27 cellular contexts compared by ENCODE assay signal in genomic region chr22:42509548-42509947, GRCh38. TPM values are rescaled to one million over a fixed set of nuclear protein-coding genes. Genes with fewer than 3 reads are reported as not detected.
DNase-seq lines count a peak whose midpoint lies in the region; ATAC-seq and TF ChIP-seq lines count a peak whose summit lies in the region.
"Had no signal": no experiment of that assay in that cellular context is flagged by ENCODE, and none has a peak within 500 bp of the region (broad histone marks: within the 10 kb centered on the region; RNA-seq: fewer than 3 reads in every experiment).

No MANE protein-coding gene starts in this region.

- peaks cover 32% of the 10 kb centered on the region for H3K36me3 ChIP-seq in DOHH2 (ENCODE audit: control insufficient read depth, low read length)

- DNase-seq in H9 (no peak), endothelial cell (ENCODE audit: low spot score) (no peak), NCI-H1417 (lab: John Stamatoyannopoulos, UW) (no peak), D341Med (ENCODE audit: low spot score) (no peak), NCI-H2171 (lab: John Stamatoyannopoulos, UW) (no peak)
- DNase-seq: activated CD4-positive, CD25-positive, alpha-beta regulatory T cell treated with anti-CD3 and anti-CD28 coated beads, Interleukin-2, amount 50 U/mL, for 72 hours; activated CD8-positive, alpha-beta T cell treated with anti-CD3 and anti-CD28 coated beads, Interleukin-2, amount 10 ng/mL, durations not matched to agents 7 days and 5 days; activated naive CD4-positive, alpha-beta T cell treated with anti-CD3 and anti-CD28 coated beads, Interleukin-2, amount 50 U/mL, for 16 hours; anterior cingulate cortex; C1 segment of cervical spinal cord; DND-41; immature natural killer cell; left cardiac atrium; NCI-H1417 treated with DMSO at 0.1 percent for 48 hours; NCI-H2107; NCI-H446; pancreas; small intestine; stimulated activated naive CD4-positive, alpha-beta T cell; T-helper 1 cell; testis had no signal

- H3K27me3 ChIP-seq in DOHH2 (ENCODE audit: control insufficient read depth, low read length) (no peaks in the 10 kb centered on the region), H9 (ENCODE audit: insufficient read depth, low read length) (no peaks in the 10 kb centered on the region)
- H3K27me3 ChIP-seq: pancreas, testis had no signal

- no peak overlapping the region for H4K5ac ChIP-seq in H9 (ENCODE audit: insufficient read length, low read depth, low read length)

- H3K14ac ChIP-seq in H9 (ENCODE audit: insufficient read depth, low read length), result no peak overlapping the region

- H2BK15ac ChIP-seq in H9 (ENCODE audit: low read depth, low read length), result no peak overlapping the region

- no peaks in the 10 kb centered on the region for H3K79me1 ChIP-seq in H9 (ENCODE audit: insufficient read depth, low read depth, low read length, poor library complexity, severe bottlenecking)

- no peak overlapping the region for H2AK5ac ChIP-seq in H9 (ENCODE audit: insufficient read length, low read length)

- no peak overlapping the region for H3K56ac ChIP-seq in H9 (ENCODE audit: insufficient read length, low read depth, low read length)

- H3K9ac ChIP-seq in H9 (ENCODE audit: extremely low read depth, insufficient read length, low read length), result no peak overlapping the region

- peaks cover 10% of the 10 kb centered on the region; the same call in 1 of the 2 replicates for H4K20me1 ChIP-seq in DOHH2 (ENCODE audit: control insufficient read depth, insufficient read depth, low read depth, low read length)
- no peaks in the 10 kb centered on the region for H4K20me1 ChIP-seq in H9 (ENCODE audit: control insufficient read depth, insufficient read depth, insufficient read length)

- no peak overlapping the region for H2BK120ac ChIP-seq in H9 (ENCODE audit: low read depth, low read length, poor library complexity, severe bottlenecking)

- H2BK20ac ChIP-seq in H9 (ENCODE audit: low read depth, low read length, poor library complexity, severe bottlenecking), result no peak overlapping the region

- H2BK5ac ChIP-seq in H9 (ENCODE audit: insufficient read length, low read length), result no peak overlapping the region

- no peak overlapping the region for H2BK12ac ChIP-seq in H9 (ENCODE audit: insufficient read length, low read depth, low read length)

- no peak overlapping the region for H3K4ac ChIP-seq in H9 (ENCODE audit: low read depth, low read length)

- TF ChIP-seq CTCF in DOHH2 (IDR thresholded peaks at IDR 0.05; ENCODE audit: low read depth, low read length, poor library complexity, severe bottlenecking), result no peak
- no peak for TF ChIP-seq CTCF in H9 (conservative IDR thresholded peaks at IDR 0.05)
- no peak for TF ChIP-seq CTCF in endothelial cell (IDR thresholded peaks at IDR 0.05; ENCODE audit: unreplicated experiment)

- no peak overlapping the region for H3K4me3 ChIP-seq in DOHH2 (ENCODE audit: low read length)
- H3K4me3 ChIP-seq: pancreas, testis had no signal

- H3K36me3 Mint-ChIP-seq in H9 (ENCODE audit: insufficient read depth in 1 of 3, low read depth in 3 of 3) (peaks cover 13 to 37% (median 23%) of the 10 kb centered on the region in 3 experiments), endothelial cell (ENCODE audit: low read depth, unreplicated experiment) (peaks cover 9% of the 10 kb centered on the region)
- H3K36me3 Mint-ChIP-seq: immature natural killer cell; natural killer cell treated with Interleukin-12 subunit alpha and Interleukin-12 subunit beta and Interleukin-15 and Interleukin-18, amount 100 ng/mL, for 72 hours had no signal

- H3T11ph ChIP-seq in H9 (ENCODE audit: low read length), result no peak overlapping the region

- peak; percentile 50 for TF ChIP-seq POLR2A in Raji (IDR thresholded peaks at IDR 0.05; ENCODE audit: insufficient read depth, low read depth, low read length)

- H3K4me1 ChIP-seq in DOHH2 (ENCODE audit: control insufficient read depth, low read length) (peaks cover 30% of the 10 kb centered on the region), H9 (ENCODE audit: insufficient read depth, low read length) (no peaks in the 10 kb centered on the region; the same call in 1 of the 2 replicates)
- H3K4me1 ChIP-seq: pancreas had no signal

- H3K18ac ChIP-seq in H9 (ENCODE audit: insufficient read length, low read depth, low read length), result no peak overlapping the region

- no peak overlapping the region for H4K8ac ChIP-seq in H9 (replicated peaks; ENCODE audit: insufficient read length, low read depth, low read length)

- H3K9me3 Mint-ChIP-seq in H9 (no peaks in the 10 kb centered on the region), endothelial cell (ENCODE audit: unreplicated experiment) (no peaks in the 10 kb centered on the region)
- H3K9me3 Mint-ChIP-seq: activated T-helper 2 cell treated with anti-CD3 and anti-CD28 coated beads, Interferon-gamma antibody, Interleukin-2, Interleukin-4, amounts not matched to agents 10 μg/mL and 5 μg/mL and 100 μg/mL, durations not matched to agents 14 hours and 24 hours and 36 hours; immature natural killer cell; natural killer cell treated with Interleukin-12 subunit alpha and Interleukin-12 subunit beta and Interleukin-15 and Interleukin-18, amount 100 ng/mL, for 72 hours had no signal

- H3F3A ChIP-seq in DOHH2 (ENCODE audit: control insufficient read depth, insufficient read depth), result peaks cover 28% of the 10 kb centered on the region

- no peaks in the 10 kb centered on the region for H3K79me2 ChIP-seq in DOHH2 (ENCODE audit: control insufficient read depth, low read length)
- H3K79me2 ChIP-seq in H9 (ENCODE audit: insufficient read depth, low read length), result no peaks in the 10 kb centered on the region

- no CpG with 5 or more reads among the region's 15 CpGs for WGBS in H9 (ENCODE audit: extremely low coverage, insufficient read length, low lambda C conversion rate)

- no peak overlapping the region for H2AFZ ChIP-seq in H9 (ENCODE audit: low read length)

- H3K9me3 ChIP-seq in DOHH2 (ENCODE audit: control insufficient read depth, insufficient read depth, low read length), result no peaks in the 10 kb centered on the region
- H3K9me3 ChIP-seq in H9 (ENCODE audit: control insufficient read depth, low read depth, low read length), result no peaks in the 10 kb centered on the region
- H3K9me3 ChIP-seq: pancreas, testis had no signal

- H3K4me2 ChIP-seq in DOHH2 (ENCODE audit: low read length) (peak overlapping the region; percentile 18; the same call in 1 of the 2 replicates), H9 (ENCODE audit: insufficient read depth, insufficient read length, low read length) (no peak overlapping the region)

- H3K27me3 Mint-ChIP-seq in H9 (ENCODE audit: low read depth) (no peaks in the 10 kb centered on the region; the same call in 1 of the 2 replicates), endothelial cell (ENCODE audit: unreplicated experiment) (peaks cover 4% of the 10 kb centered on the region)
- H3K27me3 Mint-ChIP-seq: natural killer cell treated with Interleukin-12 subunit alpha and Interleukin-12 subunit beta and Interleukin-15 and Interleukin-18, amount 100 ng/mL, for 72 hours had no signal

- no peaks in the 10 kb centered on the region for H3K23me2 ChIP-seq in H9 (ENCODE audit: insufficient read length, low read depth, low read length, poor library complexity, severe bottlenecking)

- H3K4me3 Mint-ChIP-seq in H9 (no peak overlapping the region), endothelial cell (ENCODE audit: unreplicated experiment) (peak overlapping the region; percentile 37)
- H3K4me3 Mint-ChIP-seq: activated CD8-positive, alpha-beta T cell treated with anti-CD3 and anti-CD28 coated beads, Interleukin-2, amount 10 ng/mL, durations not matched to agents 7 days and 5 days; immature natural killer cell; natural killer cell treated with Interleukin-12 subunit alpha and Interleukin-12 subunit beta and Interleukin-15 and Interleukin-18, amount 100 ng/mL, for 72 hours had no signal

- no peaks in the 10 kb centered on the region for H3K9me2 ChIP-seq in DOHH2 (replicated peaks; ENCODE audit: control insufficient read depth, low read length)

- H4K91ac ChIP-seq in H9 (ENCODE audit: insufficient read length, low read depth, low read length), result no peak overlapping the region

- H3K23ac ChIP-seq in H9 (ENCODE audit: insufficient read length, low read depth, low read length), result no peak overlapping the region

- H3K27ac ChIP-seq in DOHH2 (ENCODE audit: low read depth, low read length) (no peak overlapping the region), H9 (ENCODE audit: insufficient read length, low read depth, low read length) (no peak overlapping the region)
- H3K27ac ChIP-seq: epithelial cell of prostate, pancreas, testis had no signal

- H3K27ac Mint-ChIP-seq in H9 (peak overlapping the region in 2 of 3 experiments; percentile 44 to 84; a peak in 2 of 7 replicates), endothelial cell (ENCODE audit: unreplicated experiment) (no peak overlapping the region)
- H3K27ac Mint-ChIP-seq: activated CD8-positive, alpha-beta T cell treated with anti-CD3 and anti-CD28 coated beads, Interleukin-2, amount 10 ng/mL, durations not matched to agents 7 days and 5 days; activated T-helper 2 cell treated with anti-CD3 and anti-CD28 coated beads, Interferon-gamma antibody, Interleukin-2, Interleukin-4, amounts not matched to agents 10 μg/mL and 5 μg/mL and 100 μg/mL, durations not matched to agents 14 hours and 24 hours and 36 hours; immature natural killer cell had no signal

- no peak for ATAC-seq in HG03521 (IDR thresholded peaks at IDR 0.05; ENCODE audit: unreplicated experiment)
- ATAC-seq: activated CD8-positive, alpha-beta T cell treated with anti-CD3 and anti-CD28 coated beads, Interleukin-2, amount 10 ng/mL, durations not matched to agents 7 days and 5 days; left cardiac atrium; natural killer cell treated with Interleukin-12 subunit alpha and Interleukin-12 subunit beta and Interleukin-15 and Interleukin-18, amount 100 ng/mL, for 72 hours; pancreas had no signal

- peaks cover 17 to 31% of the 10 kb centered on the region in 2 experiments for H3K4me1 Mint-ChIP-seq in H9
- peaks cover 5% of the 10 kb centered on the region for H3K4me1 Mint-ChIP-seq in endothelial cell (ENCODE audit: unreplicated experiment)
- H3K4me1 Mint-ChIP-seq: immature natural killer cell had no signal

RNA-seq across cellular contexts. Expression of gene RRP7A, which starts 10.0 kb away (rescaled TPM):
- 99.3 and 101 TPM in 2 replicates for total RNA-seq in H9 (2021)
- 47.9 TPM for total RNA-seq in endothelial cell (ENCODE audit: unreplicated experiment)

RNA-seq across cellular contexts. Expression of gene SERHL2, which starts 44.2 kb away (rescaled TPM):
- total RNA-seq in H9 (2021) (1.0 and 2.7 TPM in 2 replicates), endothelial cell (ENCODE audit: unreplicated experiment) (0.69 TPM)
- total RNA-seq: natural killer cell treated with Interleukin-12 subunit alpha and Interleukin-12 subunit beta and Interleukin-15 and Interleukin-18, amount 100 ng/mL, for 72 hours had no signal
